Comparison of ENCODE assay signal across 8 cellular contexts in genomic region chr4:83728191-83728590, GRCh38.
"Had no signal": no experiment of that assay in that cellular context is flagged by ENCODE, and none has a peak within 500 bp of the region (broad histone marks: within the 10 kb centered on the region; RNA-seq: fewer than 3 reads in every experiment).

No MANE protein-coding gene starts in this region.

- FAIRE-seq: G401.6, GM12878, GM12891, GM12892, GM18507, GM19239 had no signal

- DNase-seq: GDM1, GF-D8 had no signal

- ATAC-seq: GM12878 had no signal

- H3K4me3 ChIP-seq: GM12878 had no signal
